1 cellular context compared by ENCODE assay signal in the genomic region with DNA sequence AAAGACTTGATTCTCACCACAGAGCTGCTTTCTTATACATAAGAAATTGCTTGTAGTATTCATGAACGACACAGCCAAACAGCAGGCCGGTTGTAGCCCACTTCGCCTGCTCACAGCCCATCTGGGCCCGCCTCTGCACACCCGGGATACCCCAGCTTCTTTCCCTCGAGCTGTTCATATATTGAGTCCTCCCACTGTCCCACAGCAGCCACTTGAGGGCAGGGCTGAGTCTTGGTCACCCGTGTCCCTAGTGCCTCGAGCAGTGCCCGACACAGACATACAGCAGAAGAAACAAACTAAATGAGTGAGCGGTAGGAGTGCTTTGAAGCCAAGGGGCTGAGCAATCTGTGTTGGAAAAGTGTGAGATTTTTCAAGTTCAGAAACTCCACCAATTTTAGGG.
TF ChIP-seq lines count a peak whose summit lies in the region.

No MANE protein-coding gene starts in this region.

TF ChIP-seq in HepG2, 621 proteins besides CTCF, POLR2A, EP300 and RAD21 (continued from another document):
- no peak for TF ChIP-seq ZNF503 (CRISPR knock-in tag; IDR thresholded peaks at IDR 0.05)
- TF ChIP-seq KLF15 (CRISPR knock-in tag; IDR thresholded peaks at IDR 0.05; ENCODE audit: borderline replicate concordance): no peak
- TF ChIP-seq ZNF614 (CRISPR knock-in tag; IDR thresholded peaks at IDR 0.05; ENCODE audit: borderline replicate concordance): 0 out of 2 replicates have a peak, but pooled peaks have one; percentile 36
